Comparison of ENCODE assay signal across 8 cellular contexts in genomic region chr16:1707193-1707790, GRCh38. TPM values are rescaled to one million over a fixed set of nuclear protein-coding genes. Genes with fewer than 3 reads are reported as not detected.
DNase-seq lines count a peak whose midpoint lies in the region; ATAC-seq and TF ChIP-seq lines count a peak whose summit lies in the region.

No MANE protein-coding gene starts in this region.

- H2BK120ac ChIP-seq in H9 (ENCODE audit: low read depth, low read length, poor library complexity, severe bottlenecking), result no peak overlapping the region

- H3K36me3 ChIP-seq in cardiac muscle cell, result no peaks in the 10 kb centered on the region

- H4K20me1 ChIP-seq in H9 (ENCODE audit: control insufficient read depth, insufficient read depth, insufficient read length), result no peaks in the 10 kb centered on the region

- H3K27ac Mint-ChIP-seq in H9 (peak overlapping the region in 1 of 3 experiments; percentile 23; a peak in 1 of 7 replicates), progenitor cell of endocrine pancreas (peak overlapping the region; percentile 87)
- H3K27ac Mint-ChIP-seq in activated T-helper 1 cell treated with anti-CD3 and anti-CD28 coated beads, Interleukin-12 subunit alpha, Interleukin-12 subunit beta, Interleukin-2, Interleukin-4 antibody, amounts not matched to agents 30 ng/mL and 10 ng/mL and 1 ng/mL, durations not matched to agents 14 hours and 24 hours and 36 hours, result peak overlapping the region; percentile 86

- H3K4me1 Mint-ChIP-seq in H9 (peaks cover 20 to 28% of the 10 kb centered on the region in 2 experiments), progenitor cell of endocrine pancreas (ENCODE audit: low read depth) (peaks cover 13% of the 10 kb centered on the region)
- peaks cover 28% of the 10 kb centered on the region for H3K4me1 Mint-ChIP-seq in activated T-helper 1 cell treated with anti-CD3 and anti-CD28 coated beads, Interleukin-12 subunit alpha, Interleukin-12 subunit beta, Interleukin-2, Interleukin-4 antibody, amounts not matched to agents 30 ng/mL and 10 ng/mL and 1 ng/mL, durations not matched to agents 14 hours and 24 hours and 36 hours (ENCODE audit: low read depth)

- H2BK15ac ChIP-seq in H9 (ENCODE audit: low read depth, low read length), result no peak overlapping the region

- H2AFZ ChIP-seq in H9 (ENCODE audit: low read length), result no peak overlapping the region

- H3K4me3 ChIP-seq in cardiac muscle cell, result peak overlapping the region; percentile 93

- peak overlapping the region; percentile 95; the same call in 1 of the 2 replicates for H3K27ac ChIP-seq in 22Rv1
- H3K27ac ChIP-seq in H9 (ENCODE audit: insufficient read length, low read depth, low read length), result no peak overlapping the region
- H3K27ac ChIP-seq in cardiac muscle cell, result peak overlapping the region; percentile 26

- intact Hi-C loops in activated T-helper 1 cell treated with anti-CD3 and anti-CD28 coated beads, Interleukin-12 subunit alpha, Interleukin-12 subunit beta, Interleukin-2, Interleukin-4 antibody, amounts not matched to agents 30 ng/mL and 10 ng/mL and 1 ng/mL, durations not matched to agents 14 hours and 24 hours and 36 hours (cut with micrococcal nuclease), result loop anchor here (5.0 to 10.0 kb wide), 2 partner anchors 65 to 292 kb away; partner anchors contain the start of genes EME2, MRPS34, NME3 and UNKL

- no peak overlapping the region for H3K18ac ChIP-seq in H9 (ENCODE audit: insufficient read length, low read depth, low read length)

- no peak overlapping the region for H3T11ph ChIP-seq in H9 (ENCODE audit: low read length)

- H4K8ac ChIP-seq in H9 (replicated peaks; ENCODE audit: insufficient read length, low read depth, low read length), result no peak overlapping the region

- WGBS in H9 (ENCODE audit: extremely low coverage, insufficient read length, low lambda C conversion rate), result no CpG with 5 or more reads among the region's 16 CpGs

- no peak overlapping the region for H3K23ac ChIP-seq in H9 (ENCODE audit: insufficient read length, low read depth, low read length)

- no peak for ATAC-seq in GM19452 (IDR thresholded peaks at IDR 0.05; ENCODE audit: unreplicated experiment)

- H3K23me2 ChIP-seq in H9 (ENCODE audit: insufficient read length, low read depth, low read length, poor library complexity, severe bottlenecking), result peaks cover 7% of the 10 kb centered on the region

- H2AK5ac ChIP-seq in H9 (ENCODE audit: insufficient read length, low read length), result no peak overlapping the region

- no peak overlapping the region for H3K56ac ChIP-seq in H9 (ENCODE audit: insufficient read length, low read depth, low read length)

- H3K27me3 ChIP-seq in H9 (ENCODE audit: insufficient read depth, low read length) (no peaks in the 10 kb centered on the region), cardiac muscle cell (no peaks in the 10 kb centered on the region)

- H3K14ac ChIP-seq in H9 (ENCODE audit: insufficient read depth, low read length), result no peak overlapping the region

- H3K27me3 Mint-ChIP-seq in H9 (ENCODE audit: low read depth) (peaks cover 6% of the 10 kb centered on the region; the same call in 1 of the 2 replicates), progenitor cell of endocrine pancreas (no peaks in the 10 kb centered on the region)
- no peaks in the 10 kb centered on the region for H3K27me3 Mint-ChIP-seq in activated T-helper 1 cell treated with anti-CD3 and anti-CD28 coated beads, Interleukin-12 subunit alpha, Interleukin-12 subunit beta, Interleukin-2, Interleukin-4 antibody, amounts not matched to agents 30 ng/mL and 10 ng/mL and 1 ng/mL, durations not matched to agents 14 hours and 24 hours and 36 hours (ENCODE audit: insufficient read depth)

- H3K36me3 Mint-ChIP-seq in H9 (ENCODE audit: insufficient read depth in 1 of 3, low read depth in 3 of 3) (peaks cover 4 to 11% (median 4%) of the 10 kb centered on the region in 3 experiments), progenitor cell of endocrine pancreas (ENCODE audit: insufficient read depth) (peaks cover 3% of the 10 kb centered on the region)
- H3K36me3 Mint-ChIP-seq in activated T-helper 1 cell treated with anti-CD3 and anti-CD28 coated beads, Interleukin-12 subunit alpha, Interleukin-12 subunit beta, Interleukin-2, Interleukin-4 antibody, amounts not matched to agents 30 ng/mL and 10 ng/mL and 1 ng/mL, durations not matched to agents 14 hours and 24 hours and 36 hours (ENCODE audit: low read depth), result peaks cover 16% of the 10 kb centered on the region

- H2BK5ac ChIP-seq in H9 (ENCODE audit: insufficient read length, low read length), result no peak overlapping the region

- H3K9me3 ChIP-seq in H9 (ENCODE audit: control insufficient read depth, low read depth, low read length), result no peaks in the 10 kb centered on the region
- H3K9me3 ChIP-seq in cardiac muscle cell (ENCODE audit: low read depth), result no peaks in the 10 kb centered on the region

- H3K4me3 Mint-ChIP-seq in H9, result peak overlapping the region; percentile 91 to 93
- peak overlapping the region; percentile 91 for H3K4me3 Mint-ChIP-seq in activated T-helper 1 cell treated with anti-CD3 and anti-CD28 coated beads, Interleukin-12 subunit alpha, Interleukin-12 subunit beta, Interleukin-2, Interleukin-4 antibody, amounts not matched to agents 30 ng/mL and 10 ng/mL and 1 ng/mL, durations not matched to agents 14 hours and 24 hours and 36 hours
- H3K4me3 Mint-ChIP-seq in progenitor cell of endocrine pancreas (ENCODE audit: low read depth), result peak overlapping the region; percentile 84

- H3K4me2 ChIP-seq in H9 (ENCODE audit: insufficient read depth, insufficient read length, low read length), result peak overlapping the region; percentile 65

- H2BK12ac ChIP-seq in H9 (ENCODE audit: insufficient read length, low read depth, low read length), result no peak overlapping the region

- H3K4ac ChIP-seq in H9 (ENCODE audit: low read depth, low read length), result no peak overlapping the region

- no peak overlapping the region for H2BK20ac ChIP-seq in H9 (ENCODE audit: low read depth, low read length, poor library complexity, severe bottlenecking)

- no peak overlapping the region for H4K91ac ChIP-seq in H9 (ENCODE audit: insufficient read length, low read depth, low read length)

- H3K9ac ChIP-seq in H9 (ENCODE audit: extremely low read depth, insufficient read length, low read length), result peak overlapping the region; percentile 30

- no peak overlapping the region for H4K5ac ChIP-seq in H9 (ENCODE audit: insufficient read length, low read depth, low read length)

- peaks cover 3% of the 10 kb centered on the region for H3K4me1 ChIP-seq in H9 (ENCODE audit: insufficient read depth, low read length)
- H3K4me1 ChIP-seq in cardiac muscle cell (ENCODE audit: low read depth), result peaks cover 32% of the 10 kb centered on the region

- no peak for TF ChIP-seq CTCF in 22Rv1 (IDR thresholded peaks at IDR 0.05)
- TF ChIP-seq CTCF in H9 (conservative IDR thresholded peaks at IDR 0.05), result no peak
- TF ChIP-seq CTCF in cardiac muscle cell (IDR thresholded peaks at IDR 0.05; ENCODE audit: low read depth, low read length), result no peak
- no peak for TF ChIP-seq CTCF in progenitor cell of endocrine pancreas (IDR thresholded peaks at IDR 0.05; ENCODE audit: unreplicated experiment)

- H3K9me3 Mint-ChIP-seq in H9, result peaks cover 0 to 3% of the 10 kb centered on the region in 2 experiments; a peak in 1 of 5 replicates
- no peaks in the 10 kb centered on the region for H3K9me3 Mint-ChIP-seq in activated T-helper 1 cell treated with anti-CD3 and anti-CD28 coated beads, Interleukin-12 subunit alpha, Interleukin-12 subunit beta, Interleukin-2, Interleukin-4 antibody, amounts not matched to agents 30 ng/mL and 10 ng/mL and 1 ng/mL, durations not matched to agents 14 hours and 24 hours and 36 hours
- no peaks in the 10 kb centered on the region for H3K9me3 Mint-ChIP-seq in progenitor cell of endocrine pancreas (ENCODE audit: low read depth)

- no peak for DNase-seq in H9
- peak; percentile 5 for DNase-seq in activated T-helper 1 cell treated with anti-CD3 and anti-CD28 coated beads, Interleukin-12 subunit alpha, Interleukin-12 subunit beta, Interleukin-2, Interleukin-4 antibody, amounts not matched to agents 30 ng/mL and 10 ng/mL and 1 ng/mL, durations not matched to agents 14 hours and 24 hours and 36 hours (ENCODE audit: low spot score)
- peak; percentile 16 to 40 for DNase-seq in cardiac muscle cell (ENCODE audit: low read depth in 1 of 2, low spot score in 1 of 2)
- no peak for DNase-seq in progenitor cell of endocrine pancreas (ENCODE audit: low spot score, unreplicated experiment)
- DNase-seq in SHP77 (lab: John Stamatoyannopoulos, UW), result no peak
- no peak for DNase-seq in NCI-H2196 (lab: John Stamatoyannopoulos, UW; ENCODE audit: unreplicated experiment)

- H3K79me1 ChIP-seq in H9 (ENCODE audit: insufficient read depth, low read depth, low read length, poor library complexity, severe bottlenecking), result peaks cover 10% of the 10 kb centered on the region

- peaks cover 1% of the 10 kb centered on the region; the same call in 1 of the 2 replicates for H3K79me2 ChIP-seq in H9 (ENCODE audit: insufficient read depth, low read length)

RNA-seq across cellular contexts. Expression of gene MAPK8IP3, which starts 1.3 kb away (rescaled TPM):
- total RNA-seq in H9 (2021), result 49.4 and 51.3 TPM in 2 replicates
- 84.4 and 84.6 TPM in 2 replicates for total RNA-seq in activated T-helper 1 cell treated with anti-CD3 and anti-CD28 coated beads, Interleukin-12 subunit alpha, Interleukin-12 subunit beta, Interleukin-2, Interleukin-4 antibody, amounts not matched to agents 30 ng/mL and 10 ng/mL and 1 ng/mL, durations not matched to agents 14 hours and 24 hours and 36 hours
- 109 and 127 TPM in 2 replicates for total RNA-seq in cardiac muscle cell
- polyA plus RNA-seq in cardiac muscle cell, result 57.1 and 75.2 TPM in 2 replicates
- total RNA-seq in progenitor cell of endocrine pancreas, result 153 and 157 TPM in 2 replicates

RNA-seq across cellular contexts. Expression of gene JPT2, which starts 29.2 kb away (rescaled TPM):
- total RNA-seq in H9 (2021) (200 and 206 TPM in 2 replicates), cardiac muscle cell (34.5 and 45.1 TPM in 2 replicates), progenitor cell of endocrine pancreas (141 and 146 TPM in 2 replicates)
- total RNA-seq in activated T-helper 1 cell treated with anti-CD3 and anti-CD28 coated beads, Interleukin-12 subunit alpha, Interleukin-12 subunit beta, Interleukin-2, Interleukin-4 antibody, amounts not matched to agents 30 ng/mL and 10 ng/mL and 1 ng/mL, durations not matched to agents 14 hours and 24 hours and 36 hours, result 106 and 119 TPM in 2 replicates
- 10.0 and 10.6 TPM in 2 replicates for polyA plus RNA-seq in cardiac muscle cell

Comparison
In these comparisons a context has a peak if more than half of its experiments do, and no peak if none do; other contexts are left out.
1. DNase-seq: peak in activated T-helper 1 cell treated with anti-CD3 and anti-CD28 coated beads, Interleukin-12 subunit alpha, Interleukin-12 subunit beta, Interleukin-2, Interleukin-4 antibody, amounts not matched to agents 30 ng/mL and 10 ng/mL and 1 ng/mL, durations not matched to agents 14 hours and 24 hours and 36 hours (single experiment) and cardiac muscle cell (2 of 2); none in H9 (single experiment), progenitor cell of endocrine pancreas (single experiment), SHP77 (0 of 2) and NCI-H2196 (single experiment).
2. Peak in every context shown above with its lines, with median percentiles within 50 percentile points of each other: H3K4me3 Mint-ChIP-seq.